In genomic region chr1:1537626-1538250, GRCh38 we compare ENCODE assay signal across 2 cellular contexts.
TF ChIP-seq lines count a peak whose summit lies in the region.

No MANE protein-coding gene starts in this region.

TF ChIP-seq in K562, 482 proteins besides CTCF, POLR2A, EP300 and RAD21:
- 0 out of 2 replicates have a peak, but pooled peaks have one; percentile 30 for TF ChIP-seq PRMT5 (CRISPR knock-in tag; IDR thresholded peaks at IDR 0.05)
- 0 out of 2 replicates have a peak, but pooled peaks have one; percentile 49 for TF ChIP-seq ZNF143 (CRISPR knock-in tag; IDR thresholded peaks at IDR 0.05)
- TF ChIP-seq NCOA1 (IDR thresholded peaks at IDR 0.05; ENCODE audit: low read depth), result no peak
- no peak for TF ChIP-seq THAP12 (CRISPR knock-in tag; IDR thresholded peaks at IDR 0.05)
- no peak for TF ChIP-seq HINFP (tag; conservative IDR thresholded peaks at IDR 0.05; ENCODE audit: low read depth)
- no peak for TF ChIP-seq ZNF217 (CRISPR knock-in tag; IDR thresholded peaks at IDR 0.05)
- no peak for TF ChIP-seq TEAD4 (IDR thresholded peaks at IDR 0.05; ENCODE audit: low read length)
- 0 out of 2 replicates have a peak, but pooled peaks have one; percentile 37 for TF ChIP-seq TEAD4 (CRISPR knock-in tag; IDR thresholded peaks at IDR 0.05; ENCODE audit: borderline replicate concordance)
- 0 out of 2 replicates have a peak, but pooled peaks have one; percentile 41 for TF ChIP-seq ZNF511 (CRISPR knock-in tag; IDR thresholded peaks at IDR 0.05)
- no peak for TF ChIP-seq JUN (IDR thresholded peaks at IDR 0.05; ENCODE audit: borderline replicate concordance, low read depth, low read length)
- TF ChIP-seq JUN (CRISPR knock-in tag; IDR thresholded peaks at IDR 0.05; ENCODE audit: borderline replicate concordance), result 0 out of 2 replicates have a peak, but pooled peaks have one; percentile 53
- TF ChIP-seq USF1 (CRISPR knock-in tag; IDR thresholded peaks at IDR 0.05), result 0 out of 2 replicates have a peak, but pooled peaks have one; percentile 17
- no peak for TF ChIP-seq GMEB1 (CRISPR knock-in tag; IDR thresholded peaks at IDR 0.05)
- TF ChIP-seq DDX20 (tag; IDR thresholded peaks at IDR 0.05; ENCODE audit: low read depth), result no peak
- no peak for TF ChIP-seq DLX4 (CRISPR knock-in tag; IDR thresholded peaks at IDR 0.05)
- no peak for TF ChIP-seq RNF2 (IDR thresholded peaks at IDR 0.05)
- peak; percentile 38; the same call in 1 of the 2 replicates for TF ChIP-seq MAX (CRISPR knock-in tag; IDR thresholded peaks at IDR 0.05)
- TF ChIP-seq SFPQ (IDR thresholded peaks at IDR 0.05; ENCODE audit: low read depth, low read length), result no peak

TF ChIP-seq in HEK293T, 16 proteins besides CTCF, POLR2A, EP300 and RAD21:
- no peak for TF ChIP-seq BHLHE40 (IDR thresholded peaks at IDR 0.05; ENCODE audit: borderline replicate concordance)
